ENCODE assay signal across 2 cellular contexts in genomic region chr1:153895866-153896265, GRCh38.
TF ChIP-seq lines count a peak whose summit lies in the region.

No MANE protein-coding gene starts in this region.

TF ChIP-seq in HEK293, 187 proteins besides CTCF, POLR2A, EP300 and RAD21:
- TF ChIP-seq ZNF121 (tag by site-specific recombination; IDR thresholded peaks at IDR 0.05) = 0 out of 2 replicates have a peak, but pooled peaks have one; percentile 10

TF ChIP-seq in GM12878, 131 proteins besides CTCF, POLR2A, EP300 and RAD21:
- peak; percentile 29; the same call in 1 of the 2 replicates for TF ChIP-seq SPI1 (IDR thresholded peaks at IDR 0.05; ENCODE audit: borderline replicate concordance, insufficient read depth, low read depth, low read length)
